In the genomic region with DNA sequence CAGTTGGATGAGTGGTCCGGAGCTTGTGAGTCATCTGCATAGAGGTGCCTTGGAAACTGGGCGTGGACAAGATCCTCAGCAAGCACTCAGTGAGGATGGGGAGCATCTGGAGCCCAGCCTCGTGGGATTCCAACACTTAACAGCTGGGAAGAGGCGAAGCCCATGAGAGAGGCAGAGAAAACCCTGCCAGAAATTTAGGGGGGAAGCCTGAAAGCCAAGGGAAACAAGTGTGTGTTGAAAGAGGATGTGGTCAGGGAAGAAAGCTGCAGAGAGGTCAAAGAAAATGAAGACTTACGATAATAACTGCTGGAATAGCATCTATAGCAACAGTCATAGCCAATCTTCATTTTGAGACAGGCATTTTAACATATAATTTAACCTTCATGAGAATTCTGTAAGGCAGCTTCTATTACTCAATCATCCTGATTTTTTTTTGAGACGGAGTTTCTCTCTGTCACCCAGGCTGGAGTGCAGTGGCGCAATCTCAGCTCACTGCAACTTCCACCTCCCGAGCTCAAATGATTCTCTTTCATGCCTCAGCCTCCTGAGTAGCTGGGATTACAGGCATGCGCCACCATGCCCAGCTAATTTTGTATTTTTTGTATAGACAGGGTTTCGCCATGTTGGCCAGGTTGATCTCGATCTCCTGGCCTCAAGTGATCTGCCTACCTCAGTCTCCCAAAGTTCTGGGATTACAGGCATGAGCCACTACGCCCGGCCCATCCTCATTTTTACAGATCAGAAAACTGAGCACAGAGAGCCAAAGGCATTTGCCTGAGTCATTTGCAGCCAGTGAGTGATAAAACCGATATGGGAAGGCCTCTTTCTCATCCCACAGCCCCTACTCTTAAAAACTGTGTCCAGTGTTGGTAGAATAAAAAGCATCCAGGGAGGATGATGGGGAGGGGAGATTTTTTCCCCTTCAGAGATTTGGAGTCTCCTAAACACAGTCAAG, we compare ENCODE assay signal across 11 cellular contexts.
DNase-seq lines count a peak whose midpoint lies in the region; ATAC-seq lines count a peak whose summit lies in the region.
"Had no signal": no experiment of that assay in that cellular context is flagged by ENCODE, and none has a peak within 500 bp of the region (broad histone marks: within the 10 kb centered on the region; RNA-seq: fewer than 3 reads in every experiment).

No MANE protein-coding gene starts in this region.

- peaks cover 8 to 21% (median 16%) of the 10 kb centered on the region in 3 donors for H3K36me3 Mint-ChIP-seq in naive thymus-derived CD8-positive, alpha-beta T cell

- POLR2A ChIA-PET in naive thymus-derived CD8-positive, alpha-beta T cell (lab: Charles Lee): no interaction called here

- H3K4me3 Mint-ChIP-seq in naive thymus-derived CD8-positive, alpha-beta T cell: no peak overlapping the region
- H3K4me3 Mint-ChIP-seq: neural crest cell had no signal

- peak overlapping the region in 1 of 10 donors; percentile 46 for H3K27ac Mint-ChIP-seq in naive thymus-derived CD8-positive, alpha-beta T cell

- peaks cover 7 to 12% (median 7%) of the 10 kb centered on the region in 4 donors for H3K4me1 Mint-ChIP-seq in naive thymus-derived CD8-positive, alpha-beta T cell

- H3K9me3 Mint-ChIP-seq in naive thymus-derived CD8-positive, alpha-beta T cell: no peaks in the 10 kb centered on the region
- H3K9me3 Mint-ChIP-seq: neural crest cell had no signal

- no peaks in the 10 kb centered on the region for H3K27me3 Mint-ChIP-seq in naive thymus-derived CD8-positive, alpha-beta T cell

- peak; percentile 80 for DNase-seq in Daoy (ENCODE audit: low read depth)
- DNase-seq in MV-4-11 (lab: John Stamatoyannopoulos, UW): peak; percentile 95
- DNase-seq in dedifferentiated amniotic fluid mesenchymal stem cell (ENCODE audit: extremely low spot score): peak; percentile 77
- DNase-seq in myocyte (ENCODE audit: low read depth): peak; percentile 43
- DNase-seq in NCI-H1105 (lab: John Stamatoyannopoulos, UW): no peak
- DNase-seq in naive thymus-derived CD8-positive, alpha-beta T cell: no peak
- DNase-seq: NCI-H146; stimulated activated CD4-positive, alpha-beta T cell treated with anti-CD3 and anti-CD28 coated beads, Interleukin-4, amount 100 ng/mL, for 24 hours had no signal

- no peak for ATAC-seq in naive thymus-derived CD8-positive, alpha-beta T cell
- ATAC-seq in HG02981 (IDR thresholded peaks at IDR 0.05; ENCODE audit: unreplicated experiment): no peak
- no peak for ATAC-seq in GM18519 (IDR thresholded peaks at IDR 0.05; ENCODE audit: low FRiP score, unreplicated experiment)

Comparison
In these comparisons a context has a peak if more than half of its experiments do, and no peak if none do; other contexts are left out.
1. DNase-seq: peak in Daoy (single experiment), MV-4-11 (single experiment), dedifferentiated amniotic fluid mesenchymal stem cell (single experiment) and myocyte (single experiment); none in NCI-H1105 (single experiment) and naive thymus-derived CD8-positive, alpha-beta T cell (0 of 10).